ENCODE assay signal across 8 cellular contexts in genomic region chr1:1471389-1472045, GRCh38. TPM values are rescaled to one million over a fixed set of nuclear protein-coding genes. Genes with fewer than 3 reads are reported as not detected.
DNase-seq lines count a peak whose midpoint lies in the region; ATAC-seq, FAIRE-seq and TF ChIP-seq lines count a peak whose summit lies in the region.

A gene with protein sequence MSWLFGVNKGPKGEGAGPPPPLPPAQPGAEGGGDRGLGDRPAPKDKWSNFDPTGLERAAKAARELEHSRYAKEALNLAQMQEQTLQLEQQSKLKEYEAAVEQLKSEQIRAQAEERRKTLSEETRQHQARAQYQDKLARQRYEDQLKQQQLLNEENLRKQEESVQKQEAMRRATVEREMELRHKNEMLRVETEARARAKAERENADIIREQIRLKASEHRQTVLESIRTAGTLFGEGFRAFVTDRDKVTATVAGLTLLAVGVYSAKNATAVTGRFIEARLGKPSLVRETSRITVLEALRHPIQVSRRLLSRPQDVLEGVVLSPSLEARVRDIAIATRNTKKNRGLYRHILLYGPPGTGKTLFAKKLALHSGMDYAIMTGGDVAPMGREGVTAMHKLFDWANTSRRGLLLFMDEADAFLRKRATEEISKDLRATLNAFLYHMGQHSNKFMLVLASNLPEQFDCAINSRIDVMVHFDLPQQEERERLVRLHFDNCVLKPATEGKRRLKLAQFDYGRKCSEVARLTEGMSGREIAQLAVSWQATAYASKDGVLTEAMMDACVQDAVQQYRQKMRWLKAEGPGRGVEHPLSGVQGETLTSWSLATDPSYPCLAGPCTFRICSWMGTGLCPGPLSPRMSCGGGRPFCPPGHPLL (plus strand): TSS chr1:1471765. CDS start chr1:1471885, 120 bp downstream.

- H3K79me2 ChIP-seq in H1 (ENCODE audit: control insufficient read depth in 1 of 2, insufficient read depth in 2 of 2, low read length in 2 of 2), result peaks cover 10 to 23% of the 10 kb centered on the region in 2 experiments

- no peak within 1 kb of the TSS for H3K14ac ChIP-seq in H1 (ENCODE audit: insufficient read length)
- H3K14ac ChIP-seq in mesenchymal stem cell (ENCODE audit: low read length in 2 of 2), result peak within 1 kb of the TSS in 1 of 2 experiments; percentile 57

- peak within 1 kb of the TSS; percentile 89 for H3K27ac Mint-ChIP-seq in activated CD8-positive, alpha-beta memory T cell treated with anti-CD3 and anti-CD28 coated beads, Interleukin-2, amount 10 ng/mL, durations not matched to agents 7 days and 5 days

- H3K9ac ChIP-seq in NT2/D1 (ENCODE audit: insufficient read length, low read depth) (peak within 1 kb of the TSS; percentile 85), H1 (replicated peaks in 1 of 4; ENCODE audit: extremely low read depth in 1 of 4, low read depth in 3 of 4, low read length in 3 of 4) (peak within 1 kb of the TSS; percentile 64 to 82 (median 72)), mesenchymal stem cell (ENCODE audit: low read length) (peak within 1 kb of the TSS; percentile 93)

- peak; percentile 93 for DNase-seq in COR-L47 (lab: John Stamatoyannopoulos, UW)
- DNase-seq in HTR-8/SVneo (ENCODE audit: insufficient read length, low spot score), result peak; percentile 84
- peak; percentile 81 for DNase-seq in NT2/D1 (ENCODE audit: low read depth, low spot score)
- DNase-seq in activated CD8-positive, alpha-beta memory T cell treated with anti-CD3 and anti-CD28 coated beads, Interleukin-2, amount 10 ng/mL, durations not matched to agents 7 days and 5 days, result peak; percentile 95
- peak; percentile 36 to 96 for DNase-seq in H1 (ENCODE audit: low read depth in 1 of 2, low spot score in 2 of 2)
- DNase-seq in mesenchymal stem cell, result peak; percentile 92
- peak; percentile 97 for DNase-seq in stimulated activated CD8-positive, alpha-beta memory T cell treated with anti-CD3 and anti-CD28 coated beads, Interleukin-12 subunit alpha, Interleukin-12 subunit beta, amount 100 ng/mL, for 24 hours (ENCODE audit: extremely low read depth)

- TF ChIP-seq RAD21 in H1 (IDR thresholded peaks at IDR 0.05 in 1 of 2, conservative IDR thresholded peaks at IDR 0.05 in 1 of 2; ENCODE audit: low read depth in 2 of 2, low read length in 2 of 2), result no peak

- H3K18ac ChIP-seq in H1 (ENCODE audit: extremely low read depth, low read length) (no peak within 1 kb of the TSS; the same call in 1 of the 2 replicates), mesenchymal stem cell (ENCODE audit: low read depth in 1 of 2, low read length in 2 of 2) (peak within 1 kb of the TSS in 1 of 2 experiments; percentile 62)

- no peak within 1 kb of the TSS for H2AFZ ChIP-seq in H1 (ENCODE audit: low read length)
- H2AFZ ChIP-seq in mesenchymal stem cell (ENCODE audit: low read depth, low read length), result peak within 1 kb of the TSS; percentile 97

- H3K4ac ChIP-seq in H1 (replicated peaks; ENCODE audit: insufficient read length, low read depth, low read length) (no peak within 1 kb of the TSS), mesenchymal stem cell (ENCODE audit: low read depth in 1 of 2, low read length in 2 of 2) (peak within 1 kb of the TSS in 1 of 2 experiments; percentile 89)

- H2BK12ac ChIP-seq in H1 (ENCODE audit: low read depth, low read length) (no peak within 1 kb of the TSS), mesenchymal stem cell (ENCODE audit: low read length in 2 of 2) (no peak within 1 kb of the TSS)

- H3K9me3 ChIP-seq in NT2/D1 (ENCODE audit: insufficient read depth, low read length) (no peaks in the 10 kb centered on the region), H1 (ENCODE audit: insufficient read depth in 2 of 2, low read depth in 1 of 2, low read length in 1 of 2) (no peaks in the 10 kb centered on the region), mesenchymal stem cell (ENCODE audit: control insufficient read depth, low read length) (no peaks in the 10 kb centered on the region)

- H3K23ac ChIP-seq in H1 (ENCODE audit: insufficient read length) (no peak within 1 kb of the TSS), mesenchymal stem cell (ENCODE audit: low read length in 2 of 2) (no peak within 1 kb of the TSS)

- H3K79me1 ChIP-seq in H1 (ENCODE audit: low read depth, low read length), result 0 out of 2 replicates have a peak, but pooled peaks cover 3% of the 10 kb centered on the region
- peaks cover 5% of the 10 kb centered on the region for H3K79me1 ChIP-seq in mesenchymal stem cell (replicated peaks; ENCODE audit: low read length, poor library complexity, severe bottlenecking)

- H3K27me3 Mint-ChIP-seq in activated CD8-positive, alpha-beta memory T cell treated with anti-CD3 and anti-CD28 coated beads, Interleukin-2, amount 10 ng/mL, durations not matched to agents 7 days and 5 days, result no peaks in the 10 kb centered on the region

- H3K4me1 Mint-ChIP-seq in activated CD8-positive, alpha-beta memory T cell treated with anti-CD3 and anti-CD28 coated beads, Interleukin-2, amount 10 ng/mL, durations not matched to agents 7 days and 5 days, result peaks cover 30% of the 10 kb centered on the region

- H3K36me3 ChIP-seq in NT2/D1 (ENCODE audit: insufficient read depth, insufficient read length, low read length) (peaks cover 7% of the 10 kb centered on the region), H1 (ENCODE audit: control insufficient read depth in 2 of 4, insufficient read depth in 4 of 4, low read length in 3 of 4) (no peaks in the 10 kb centered on the region), mesenchymal stem cell (ENCODE audit: control insufficient read depth in 1 of 2, insufficient read depth in 2 of 2, low read depth in 1 of 2, low read length in 2 of 2) (peaks cover 0 to 11% of the 10 kb centered on the region in 2 experiments)

- H3K4me2 ChIP-seq in H1 (ENCODE audit: insufficient read depth in 1 of 2, low read depth in 2 of 2, low read length in 2 of 2) (peak within 1 kb of the TSS; percentile 85 to 88), mesenchymal stem cell (ENCODE audit: low read length, poor library complexity, severe bottlenecking) (peak within 1 kb of the TSS; percentile 73)

- TF ChIP-seq CTCF in H1 (IDR thresholded peaks at IDR 0.05; ENCODE audit: control extremely low read depth in 1 of 3, insufficient read depth in 1 of 3, low read depth in 1 of 3, low read length in 3 of 3), result no peak

- peak in 1 of 2 experiments; percentile 52; a peak in 2 of 3 replicates for TF ChIP-seq POLR2A in H1 (IDR thresholded peaks at IDR 0.05; ENCODE audit: control extremely low read depth in 1 of 2, low read depth in 2 of 2, low read length in 2 of 2)

- H4K5ac ChIP-seq in H1 (ENCODE audit: insufficient read length, low read depth, low read length), result peak within 1 kb of the TSS; percentile 4

- peak within 1 kb of the TSS; percentile 94 for H3K4me3 Mint-ChIP-seq in activated CD8-positive, alpha-beta memory T cell treated with anti-CD3 and anti-CD28 coated beads, Interleukin-2, amount 10 ng/mL, durations not matched to agents 7 days and 5 days

- no peak within 1 kb of the TSS for H2BK20ac ChIP-seq in H1 (ENCODE audit: low read length)

- no peak within 1 kb of the TSS for H3K56ac ChIP-seq in H1 (replicated peaks; ENCODE audit: insufficient read length, low read depth, low read length)

- POLR2A ChIA-PET in H1 (lab: Charles Lee; ENCODE audit: partially characterized antibody), result no interaction called here

- H3K27ac ChIP-seq in H1 (ENCODE audit: low read depth, low read length) (no peak within 1 kb of the TSS; the same call in 1 of the 2 replicates), mesenchymal stem cell (ENCODE audit: low read length, poor library complexity, severe bottlenecking) (peak within 1 kb of the TSS; percentile 0)

- CTCF ChIA-PET in activated CD8-positive, alpha-beta memory T cell treated with anti-CD3 and anti-CD28 coated beads, Interleukin-2, amount 10 ng/mL, durations not matched to agents 7 days and 5 days (lab: Charles Lee), result no interaction called here
- CTCF ChIA-PET in H1 (lab: Charles Lee; ENCODE audit: partially characterized antibody), result interaction anchor here (1.5 kb wide), 1 partner anchor 31 kb away, joined by 3 read pairs; no protein-coding TSS in a partner anchor

- ATAC-seq in GM21367 (IDR thresholded peaks at IDR 0.05; ENCODE audit: unreplicated experiment), result peak; percentile 88
- peak; percentile 96 for ATAC-seq in activated CD8-positive, alpha-beta memory T cell treated with anti-CD3 and anti-CD28 coated beads, Interleukin-2, amount 10 ng/mL, durations not matched to agents 7 days and 5 days

- 0 out of 2 replicates have a peak within 1 kb of the TSS, but pooled peaks have one; percentile 66 for H2BK5ac ChIP-seq in H1 (ENCODE audit: low read depth, low read length)
- H2BK5ac ChIP-seq in mesenchymal stem cell (ENCODE audit: low read depth, low read length, poor library complexity, severe bottlenecking), result no peak within 1 kb of the TSS

- H3K27me3 ChIP-seq in NT2/D1 (ENCODE audit: insufficient read depth, insufficient read length), result no peaks in the 10 kb centered on the region
- no peaks in the 10 kb centered on the region for H3K27me3 ChIP-seq in H1 (replicated peaks in 1 of 4; ENCODE audit: control insufficient read depth in 3 of 4, extremely low read depth in 1 of 4, insufficient read depth in 3 of 4, low read length in 3 of 4)
- no peaks in the 10 kb centered on the region for H3K27me3 ChIP-seq in mesenchymal stem cell (ENCODE audit: control insufficient read depth in 1 of 2, insufficient read depth in 1 of 2, low read length in 2 of 2)

- H4K91ac ChIP-seq in H1 (replicated peaks; ENCODE audit: insufficient read length, low read length) (no peak within 1 kb of the TSS), mesenchymal stem cell (ENCODE audit: low read length) (no peak within 1 kb of the TSS)

- H3K4me1 ChIP-seq in NT2/D1 (ENCODE audit: insufficient read depth, insufficient read length) (peaks cover 2% of the 10 kb centered on the region), H1 (replicated peaks in 1 of 4; ENCODE audit: control insufficient read depth in 3 of 4, insufficient read depth in 4 of 4, low read length in 3 of 4) (peaks cover 0 to 8% (median under 1%) of the 10 kb centered on the region in 4 experiments; a peak in 2 of 7 replicates), mesenchymal stem cell (ENCODE audit: control insufficient read depth, insufficient read depth, low read depth, low read length) (peaks cover 14% of the 10 kb centered on the region)

- peaks cover 0 to 5% of the 10 kb centered on the region in 2 experiments for H4K20me1 ChIP-seq in H1 (replicated peaks in 1 of 2; ENCODE audit: control insufficient read depth in 1 of 2, insufficient read depth in 2 of 2, low read length in 2 of 2)

- no peaks in the 10 kb centered on the region for H3K36me3 Mint-ChIP-seq in activated CD8-positive, alpha-beta memory T cell treated with anti-CD3 and anti-CD28 coated beads, Interleukin-2, amount 10 ng/mL, durations not matched to agents 7 days and 5 days

- H2AK5ac ChIP-seq in H1 (ENCODE audit: low read depth, low read length) (no peak within 1 kb of the TSS), mesenchymal stem cell (ENCODE audit: low read length, severe bottlenecking) (no peak within 1 kb of the TSS)

- TF ChIP-seq EP300 in H1 (IDR thresholded peaks at IDR 0.05; ENCODE audit: borderline replicate concordance in 1 of 2, low read depth in 2 of 2, low read length in 2 of 2), result peak in 1 of 2 experiments; percentile 50; a peak in 1 of 3 replicates

- no peaks in the 10 kb centered on the region for H3K9me3 Mint-ChIP-seq in activated CD8-positive, alpha-beta memory T cell treated with anti-CD3 and anti-CD28 coated beads, Interleukin-2, amount 10 ng/mL, durations not matched to agents 7 days and 5 days (ENCODE audit: low read depth)

- H4K8ac ChIP-seq in H1 (ENCODE audit: extremely low read depth, insufficient read depth, low read length), result peak within 1 kb of the TSS; percentile 79; the same call in 1 of the 2 replicates
- peak within 1 kb of the TSS; percentile 88 for H4K8ac ChIP-seq in mesenchymal stem cell (ENCODE audit: low read length)

- H2BK120ac ChIP-seq in H1 (replicated peaks; ENCODE audit: low read depth, low read length), result no peak within 1 kb of the TSS
- no peak within 1 kb of the TSS for H2BK120ac ChIP-seq in mesenchymal stem cell (ENCODE audit: low read depth, low read length)

- FAIRE-seq in HTR-8/SVneo (lab: Jason Lieb, UNC) (peak; percentile 72), H1 (lab: Jason Lieb, UNC) (no peak)

- H2BK15ac ChIP-seq in H1 (ENCODE audit: low read length) (no peak within 1 kb of the TSS), mesenchymal stem cell (ENCODE audit: low read depth, poor library complexity, severe bottlenecking) (no peak within 1 kb of the TSS)

- peaks cover 3% of the 10 kb centered on the region; the same call in 1 of the 2 replicates for H3K23me2 ChIP-seq in H1 (ENCODE audit: low read depth, low read length)

- H3K4me3 ChIP-seq in NT2/D1 (ENCODE audit: insufficient read length, low read depth) (peak within 1 kb of the TSS; percentile 78), H1 (ENCODE audit: extremely low read depth in 1 of 4, insufficient read depth in 2 of 4, low read depth in 3 of 4, low read length in 4 of 4) (peak within 1 kb of the TSS; percentile 79 to 93 (median 88)), mesenchymal stem cell (ENCODE audit: insufficient read depth in 1 of 2, low read depth in 1 of 2, low read length in 2 of 2) (peak within 1 kb of the TSS; percentile 88 to 95)

- WGBS in H1 (ENCODE audit: extremely low coverage in 1 of 2, insufficient coverage in 1 of 2, insufficient read length in 1 of 2, insufficient replicate concordance in 2 of 2, low coverage in 1 of 2, low lambda C conversion rate in 2 of 2, missing lambda C conversion rate in 1 of 2), 2 experiments, result 2% methylated on average over 25 of the region's 87 CpGs; no CpG with 5 or more reads in 1 of the 2 experiments
- WGBS in mesenchymal stem cell, result under 1% methylated on average over 53 of the region's 87 CpGs

RNA-seq across cellular contexts. Expression of the gene that starts here (rescaled TPM):
- total RNA-seq in activated CD8-positive, alpha-beta memory T cell treated with anti-CD3 and anti-CD28 coated beads, Interleukin-2, amount 10 ng/mL, durations not matched to agents 7 days and 5 days, result 10 to 100 TPM; 46.5 to 63.3 TPM
- 63.0 and 64.4 TPM in 2 replicates for total RNA-seq in H1 (2021; fragmentation: NEBNext Ultra II Directional; extraction: Animal tissue kit (Norgen Biotek cat#: 25700))
- 31.3 and 43.9 TPM in 2 replicates for polyA plus RNA-seq in H1 (2011; rRNA removed)
- polyA plus RNA-seq in H1 (2011; cell fraction: cytosol; rRNA removed), result 51.7 TPM
- 162 TPM for polyA plus RNA-seq in H1 (2011; cell fraction: nucleus; rRNA removed)
- polyA plus RNA-seq in H1 (2012, experiment 1 of 2), result 41.1 to 54.3 TPM (median 49.2 TPM) in 4 replicates
- polyA plus RNA-seq in H1 (2012, experiment 2 of 2), result 28.2 TPM
- polyA plus RNA-seq in H1 (2013, experiment 1 of 2), result 24.1 TPM
- polyA plus RNA-seq in H1 (2013, experiment 2 of 2), result 24.9 TPM
- 16.1 and 16.2 TPM in 2 replicates for polyA minus RNA-seq in H1 (2011; rRNA and poly(A)+ RNA removed)
- 31.8 TPM for polyA minus RNA-seq in H1 (2011; cell fraction: cytosol; rRNA and poly(A)+ RNA removed)
- polyA minus RNA-seq in H1 (2011; cell fraction: nucleus; rRNA and poly(A)+ RNA removed), result 26.6 TPM
- 13.9 TPM for polyA plus RNA-seq in mesenchymal stem cell (2013, experiment 1 of 2)
- 12.7 TPM for polyA plus RNA-seq in mesenchymal stem cell (2013, experiment 2 of 2)
